Comparison of ENCODE assay signal across 24 cellular contexts in genomic region chr18:11886629-11887028, GRCh38.
"Had no signal": no experiment of that assay in that cellular context is flagged by ENCODE, and none has a peak within 500 bp of the region (broad histone marks: within the 10 kb centered on the region; RNA-seq: fewer than 3 reads in every experiment).

No MANE protein-coding gene starts in this region.

- H3K9me3 Mint-ChIP-seq: activated naive CD4-positive, alpha-beta T cell treated with anti-CD3 and anti-CD28 coated beads for 36 hours; activated naive CD8-positive, alpha-beta T cell treated with anti-CD3 and anti-CD28 coated beads, Interleukin-2, amount 10 ng/mL, durations not matched to agents 7 days and 5 days; activated T-cell treated with anti-CD3 and anti-CD28 coated beads, Interleukin-2, amount 50 U/mL, for 72 hours; endodermal cell; nephron progenitor cell; stimulated activated memory B cell treated with anti-CD40 and anti-IgM and Interleukin-4, amounts not matched to agents 10 μg/mL and 1 μg/mL and 100 μg/mL, for 72 hours had no signal

- H3K4me3 Mint-ChIP-seq: activated naive CD4-positive, alpha-beta T cell treated with anti-CD3 and anti-CD28 coated beads for 36 hours; activated naive CD8-positive, alpha-beta T cell treated with anti-CD3 and anti-CD28 coated beads, Interleukin-2, amount 10 ng/mL, durations not matched to agents 7 days and 5 days; endodermal cell; nephron progenitor cell; stimulated activated memory B cell treated with anti-CD40 and anti-IgM and Interleukin-4, amounts not matched to agents 10 μg/mL and 1 μg/mL and 100 μg/mL, for 72 hours had no signal

- H3K4me1 Mint-ChIP-seq: activated naive CD8-positive, alpha-beta T cell treated with anti-CD3 and anti-CD28 coated beads, Interleukin-2, amount 10 ng/mL, durations not matched to agents 7 days and 5 days had no signal

- H3K9me3 ChIP-seq: breast epithelium, colonic mucosa, gastroesophageal sphincter, mucosa of descending colon, sigmoid colon, transverse colon had no signal

- H3K36me3 ChIP-seq: breast epithelium, WERI-Rb-1 had no signal

- H3K27ac ChIP-seq: breast epithelium, colonic mucosa, gastroesophageal sphincter, sigmoid colon, WERI-Rb-1 had no signal

- H3K4me1 ChIP-seq: breast epithelium, colonic mucosa, gastroesophageal sphincter, sigmoid colon had no signal

- H3K27me3 ChIP-seq: breast epithelium, colonic mucosa, dorsolateral prefrontal cortex, gastroesophageal sphincter, sigmoid colon, transverse colon had no signal

- ATAC-seq: gastroesophageal sphincter; left cardiac atrium; stimulated activated memory B cell treated with anti-CD40 and anti-IgM and Interleukin-4, amounts not matched to agents 10 μg/mL and 1 μg/mL and 100 μg/mL, for 72 hours had no signal

- H3K27me3 Mint-ChIP-seq: activated naive CD8-positive, alpha-beta T cell treated with anti-CD3 and anti-CD28 coated beads, Interleukin-2, amount 10 ng/mL, durations not matched to agents 7 days and 5 days; stimulated activated memory B cell treated with anti-CD40 and anti-IgM and Interleukin-4, amounts not matched to agents 10 μg/mL and 1 μg/mL and 100 μg/mL, for 72 hours had no signal

- H3K4me3 ChIP-seq: breast epithelium, colonic mucosa, dorsolateral prefrontal cortex, gastroesophageal sphincter, mucosa of descending colon, sigmoid colon, smooth muscle cell, transverse colon had no signal

- H3K27ac Mint-ChIP-seq: activated naive CD4-positive, alpha-beta T cell treated with anti-CD3 and anti-CD28 coated beads for 36 hours; activated naive CD8-positive, alpha-beta T cell treated with anti-CD3 and anti-CD28 coated beads, Interleukin-2, amount 10 ng/mL, durations not matched to agents 7 days and 5 days; activated T-cell treated with anti-CD3 and anti-CD28 coated beads, Interleukin-2, amount 50 U/mL, for 72 hours; endodermal cell; nephron progenitor cell; stimulated activated memory B cell treated with anti-CD40 and anti-IgM and Interleukin-4, amounts not matched to agents 10 μg/mL and 1 μg/mL and 100 μg/mL, for 72 hours had no signal

- DNase-seq: activated CD4-positive, alpha-beta T cell treated with anti-CD3 and anti-CD28 coated beads, Interleukin-2, amount 50 U/mL, for 4 hours; activated CD8-positive, alpha-beta memory T cell treated with anti-CD3 and anti-CD28 coated beads, Interleukin-2, amount 50 U/mL, for 48 hours; activated effector memory CD4-positive, alpha-beta T cell treated with Interleukin-2 at 50 U/mL for 16 hours; activated naive CD4-positive, alpha-beta T cell treated with anti-CD3 and anti-CD28 coated beads for 36 hours; activated naive CD8-positive, alpha-beta T cell treated with anti-CD3 and anti-CD28 coated beads, Interleukin-2, amount 10 ng/mL, durations not matched to agents 7 days and 5 days; amniotic stem cell; colonic mucosa; dorsolateral prefrontal cortex; endodermal cell; islet precursor cell; left cardiac atrium; mesenchymal stem cell; nephron progenitor cell; occipital lobe; sigmoid colon; stimulated activated CD4-positive, alpha-beta T cell treated with anti-CD3 and anti-CD28 coated beads, Interleukin-15, amount 100 ng/mL, for 24 hours; transverse colon; WERI-Rb-1 had no signal
